9 cellular contexts compared by ENCODE assay signal in genomic region chr17:73401911-73402310, GRCh38.
DNase-seq lines count a peak whose midpoint lies in the region; ATAC-seq and TF ChIP-seq lines count a peak whose summit lies in the region.
"Had no signal": no experiment of that assay in that cellular context is flagged by ENCODE, and none has a peak within 500 bp of the region (broad histone marks: within the 10 kb centered on the region; RNA-seq: fewer than 3 reads in every experiment).

No MANE protein-coding gene starts in this region.

- no peaks in the 10 kb centered on the region for H3K27me3 Mint-ChIP-seq in stimulated activated memory B cell treated with anti-CD40 and anti-IgM and Interleukin-4, amounts not matched to agents 10 μg/mL and 1 μg/mL and 100 μg/mL, for 72 hours

- no peaks in the 10 kb centered on the region for H3K9me3 Mint-ChIP-seq in stimulated activated memory B cell treated with anti-CD40 and anti-IgM and Interleukin-4, amounts not matched to agents 10 μg/mL and 1 μg/mL and 100 μg/mL, for 72 hours
- H3K9me3 Mint-ChIP-seq: activated T-cell treated with anti-CD3 and anti-CD28 coated beads, Interleukin-2, amount 50 U/mL, for 72 hours had no signal

- peak; percentile 28 for DNase-seq in Daoy (ENCODE audit: low read depth)
- DNase-seq in NCI-H510A (lab: John Stamatoyannopoulos, UW): peak; percentile 59
- peak; percentile 19 for DNase-seq in cerebellar cortex (ENCODE audit: low spot score)
- DNase-seq in lower lobe of right lung: peak; percentile 50
- no peak for DNase-seq in GDM1 (lab: John Stamatoyannopoulos, UW)
- no peak for DNase-seq in NCI-H1048 (lab: John Stamatoyannopoulos, UW)

- H3K4me1 ChIP-seq in lower lobe of right lung: no peaks in the 10 kb centered on the region

- H3K27me3 ChIP-seq in lower lobe of right lung (ENCODE audit: low read depth): no peaks in the 10 kb centered on the region

- ATAC-seq in lower lobe of right lung (no peak), HG02759 (IDR thresholded peaks at IDR 0.05; ENCODE audit: unreplicated experiment) (no peak)
- no peak for ATAC-seq in stimulated activated memory B cell treated with anti-CD40 and anti-IgM and Interleukin-4, amounts not matched to agents 10 μg/mL and 1 μg/mL and 100 μg/mL, for 72 hours

- H3K36me3 ChIP-seq in lower lobe of right lung: no peaks in the 10 kb centered on the region

- H3K36me3 Mint-ChIP-seq in stimulated activated memory B cell treated with anti-CD40 and anti-IgM and Interleukin-4, amounts not matched to agents 10 μg/mL and 1 μg/mL and 100 μg/mL, for 72 hours: peaks cover 32% of the 10 kb centered on the region

- TF ChIP-seq CTCF in lower lobe of right lung (IDR thresholded peaks at IDR 0.05): no peak

- H3K4me3 Mint-ChIP-seq in stimulated activated memory B cell treated with anti-CD40 and anti-IgM and Interleukin-4, amounts not matched to agents 10 μg/mL and 1 μg/mL and 100 μg/mL, for 72 hours: no peak overlapping the region
- H3K4me3 Mint-ChIP-seq: activated T-cell treated with anti-CD3 and anti-CD28 coated beads, Interleukin-2, amount 50 U/mL, for 72 hours had no signal

- H3K4me3 ChIP-seq in lower lobe of right lung: no peak overlapping the region

- no peaks in the 10 kb centered on the region for H3K9me3 ChIP-seq in lower lobe of right lung

- intact Hi-C loops in lower lobe of right lung (cut with DNase I): no loop called here

- no peaks in the 10 kb centered on the region for H3K4me1 Mint-ChIP-seq in stimulated activated memory B cell treated with anti-CD40 and anti-IgM and Interleukin-4, amounts not matched to agents 10 μg/mL and 1 μg/mL and 100 μg/mL, for 72 hours

- H3K27ac ChIP-seq in lower lobe of right lung: no peak overlapping the region

- no peak overlapping the region for H3K27ac Mint-ChIP-seq in stimulated activated memory B cell treated with anti-CD40 and anti-IgM and Interleukin-4, amounts not matched to agents 10 μg/mL and 1 μg/mL and 100 μg/mL, for 72 hours
- H3K27ac Mint-ChIP-seq: activated T-cell treated with anti-CD3 and anti-CD28 coated beads, Interleukin-2, amount 50 U/mL, for 72 hours had no signal

Comparison
In these comparisons a context has a peak if more than half of its experiments do, and no peak if none do; other contexts are left out.
1. DNase-seq: peak in Daoy (single experiment), NCI-H510A (single experiment), cerebellar cortex (single experiment) and lower lobe of right lung (single experiment); none in GDM1 (single experiment) and NCI-H1048 (single experiment).